25 cellular contexts compared by ENCODE assay signal in genomic region chr7:142874409-142874808, GRCh38.
"Had no signal": no experiment of that assay in that cellular context is flagged by ENCODE, and none has a peak within 500 bp of the region (broad histone marks: within the 10 kb centered on the region; RNA-seq: fewer than 3 reads in every experiment).

No MANE protein-coding gene starts in this region.

- H3K36me3 ChIP-seq: colonic mucosa, WERI-Rb-1 had no signal

- H3K27me3 ChIP-seq: colonic mucosa had no signal

- H3K4me3 ChIP-seq: colonic mucosa had no signal

- H3K4me1 ChIP-seq: colonic mucosa had no signal

- H3K9me3 ChIP-seq: colonic mucosa had no signal

- ATAC-seq: activated CD4-positive, CD25-positive, alpha-beta regulatory T cell treated with anti-CD3 and anti-CD28 coated beads, Interleukin-2, amount 50 U/mL, for 24 hours; activated CD8-positive, alpha-beta memory T cell treated with anti-CD3 and anti-CD28 coated beads, Interleukin-2, amount 10 ng/mL, durations not matched to agents 7 days and 5 days; activated CD8-positive, alpha-beta T cell treated with anti-CD3 and anti-CD28 coated beads, Interleukin-2, amount 10 ng/mL, durations not matched to agents 7 days and 5 days; esophagus mucosa; T-helper 17 cell had no signal

- DNase-seq: activated B cell treated with CpG ODN at 0.5 μM for 24 hours; activated CD4-positive, alpha-beta memory T cell treated with anti-CD3 and anti-CD28 coated beads for 36 hours; activated CD4-positive, alpha-beta T cell treated with anti-CD3 and anti-CD28 coated beads for 48 hours; activated CD8-positive, alpha-beta memory T cell treated with anti-CD3 and anti-CD28 coated beads, Interleukin-2, amount 10 ng/mL, durations not matched to agents 7 days and 5 days; activated CD8-positive, alpha-beta memory T cell treated with anti-CD3 and anti-CD28 coated beads, Interleukin-2, amount 50 U/mL, for 4 hours; activated CD8-positive, alpha-beta T cell treated with anti-CD3 and anti-CD28 coated beads, Interleukin-2, amount 10 ng/mL, durations not matched to agents 7 days and 5 days; activated gamma-delta T cell treated with Interleukin-2 at 50 U/mL for 16 hours; activated naive CD4-positive, alpha-beta T cell treated with anti-CD3 and anti-CD28 coated beads, Interleukin-2, amount 50 U/mL, for 16 hours; activated naive CD4-positive, alpha-beta T cell treated with Interleukin-2 at 50 U/mL for 16 hours; activated T-cell treated with anti-CD3 and anti-CD28 coated beads, Interleukin-2, amount 50 U/mL, for 1 hour; activated T-cell treated with anti-CD3 and anti-CD28 coated beads, Interleukin-2, amount 50 U/mL, for 48 hours; amniotic stem cell; anterior cingulate cortex; central memory CD4-positive, alpha-beta T cell; cerebellar nuclear complex; colonic mucosa; effector memory CD4-positive, alpha-beta T cell; endodermal cell; foreskin fibroblast; T-helper 1 cell; T-helper 17 cell; T1000; WERI-Rb-1 had no signal

- H3K27ac ChIP-seq: colonic mucosa, WERI-Rb-1 had no signal
